In the genomic region with DNA sequence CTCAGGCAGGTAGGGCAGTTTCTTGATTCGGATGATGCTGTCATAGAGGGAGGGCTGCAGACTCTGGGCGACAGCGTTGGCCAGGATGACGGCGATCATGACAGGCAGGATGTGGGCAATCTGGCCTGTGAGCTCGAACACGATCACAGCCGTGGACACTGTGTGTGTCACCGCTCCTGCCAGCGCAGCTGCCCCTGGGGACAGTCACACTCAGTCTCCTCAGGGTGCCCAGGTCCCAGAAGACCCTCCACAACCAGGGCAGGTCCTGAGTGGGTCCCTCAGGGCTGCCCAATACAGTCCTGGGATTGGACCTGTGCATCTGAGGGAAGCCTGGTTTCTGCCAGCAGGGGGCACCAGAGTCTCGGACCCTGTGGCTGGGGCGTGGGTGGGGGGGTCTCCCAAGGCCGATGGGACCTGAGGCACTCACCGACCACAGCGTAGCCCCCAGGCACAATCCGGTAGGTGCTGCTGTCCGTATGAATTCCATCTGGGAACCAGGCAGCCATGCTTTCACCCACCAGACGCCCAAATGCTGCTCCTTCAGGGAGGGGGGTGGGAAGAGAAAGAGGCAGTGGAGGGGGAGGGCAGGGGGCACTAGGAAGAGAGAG, we compare ENCODE assay signal across 9 cellular contexts. TPM values are rescaled to one million over a fixed set of nuclear protein-coding genes. Genes with fewer than 3 reads are reported as not detected.
DNase-seq lines count a peak whose midpoint lies in the region; ATAC-seq and TF ChIP-seq lines count a peak whose summit lies in the region.
"Had no signal": no experiment of that assay in that cellular context is flagged by ENCODE, and none has a peak within 500 bp of the region (broad histone marks: within the 10 kb centered on the region; RNA-seq: fewer than 3 reads in every experiment).

No MANE protein-coding gene starts in this region.

- H3K4me3 ChIP-seq in NB4 (ENCODE audit: low read depth, low read length) (no peak overlapping the region), foreskin fibroblast (ENCODE audit: low read depth in 1 of 2, low read length in 2 of 2) (no peak overlapping the region), prostate gland (no peak overlapping the region)
- H3K4me3 ChIP-seq: BLaER1 treated with 17β-estradiol and CSF1 and Interleukin-3, amounts not matched to agents 10 nM and 100 nM had no signal

- peaks cover 0 to 6% of the 10 kb centered on the region in 2 donors for H3K36me3 ChIP-seq in prostate gland

- TF ChIP-seq CTCF in NB4 (IDR thresholded peaks at IDR 0.05; ENCODE audit: low read depth, low read length) (peak; percentile 69), foreskin fibroblast (IDR thresholded peaks at IDR 0.05; ENCODE audit: low read depth, low read length) (peak; percentile 67), prostate gland (IDR thresholded peaks at IDR 0.05) (peak; percentile 48 to 59 (median 52))

- 75% methylated on average over 13 of the region's 18 CpGs for WGBS in prostate gland

- peak; percentile 16 for DNase-seq in NCI-H1105 treated with DMSO at 0.1 percent for 48 hours (lab: John Stamatoyannopoulos, UW)
- DNase-seq in NCI-H1105 (lab: John Stamatoyannopoulos, UW) = no peak
- DNase-seq in NB4 (ENCODE audit: low read depth) = peak; percentile 52
- peak; percentile 72 for DNase-seq in activated T-cell treated with anti-CD3 and anti-CD28 coated beads, Interleukin-2, amount 50 U/mL, for 1 hour
- peak in 1 of 2 donors; percentile 60 for DNase-seq in foreskin fibroblast
- peak; percentile 27 for DNase-seq in prostate gland (ENCODE audit: low spot score)

- no peak for TF ChIP-seq POLR2A in NB4 (IDR thresholded peaks at IDR 0.05; ENCODE audit: extremely low read depth, insufficient read length)
- no peak for TF ChIP-seq POLR2A in prostate gland (IDR thresholded peaks at IDR 0.05)

- intact Hi-C loops in prostate gland (cut with DNase I) = no loop called here

- H3K27ac ChIP-seq in prostate gland = no peak overlapping the region
- H3K27ac ChIP-seq: BLaER1 treated with 17β-estradiol and CSF1 and Interleukin-3, amounts not matched to agents 10 nM and 100 nM had no signal

- no peaks in the 10 kb centered on the region for H3K4me1 ChIP-seq in prostate gland (replicated peaks)

- no peaks in the 10 kb centered on the region for H3K27me3 ChIP-seq in prostate gland (replicated peaks; ENCODE audit: insufficient read depth)
- H3K27me3 ChIP-seq: BLaER1 treated with 17β-estradiol and CSF1 and Interleukin-3, amounts not matched to agents 10 nM and 100 nM had no signal

- no peaks in the 10 kb centered on the region for H3K9me3 ChIP-seq in prostate gland
- H3K9me3 ChIP-seq: BLaER1 treated with 17β-estradiol and CSF1 and Interleukin-3, amounts not matched to agents 10 nM and 100 nM had no signal

- ATAC-seq in HG02840 (IDR thresholded peaks at IDR 0.05; ENCODE audit: low FRiP score, unreplicated experiment) (no peak), GM21423 (IDR thresholded peaks at IDR 0.05; ENCODE audit: unreplicated experiment) (no peak)

RNA-seq across cellular contexts. Expression of a gene that starts 7.2 kb away (rescaled TPM):
- 10 to 100 TPM in 1 of 2 donors, 1 to 10 TPM in 1; 4.9 to 47.5 TPM for total RNA-seq in prostate gland

RNA-seq across cellular contexts. Expression of a gene that starts 7.3 kb away (rescaled TPM):
- total RNA-seq in prostate gland = 10 to 100 TPM; 62.7 to 89.2 TPM

RNA-seq across cellular contexts. Expression of a gene that starts 16.8 kb away (rescaled TPM):
- total RNA-seq in prostate gland = 10 to 100 TPM; 22.0 to 71.0 TPM

RNA-seq across cellular contexts. Expression of a gene that starts 23.8 kb away (rescaled TPM):
- not detected for total RNA-seq in prostate gland

RNA-seq across cellular contexts. Expression of a gene that starts 25.6 kb away (rescaled TPM):
- total RNA-seq in prostate gland = 1 to 10 TPM; 2.5 to 8.0 TPM
